In the genomic region with DNA sequence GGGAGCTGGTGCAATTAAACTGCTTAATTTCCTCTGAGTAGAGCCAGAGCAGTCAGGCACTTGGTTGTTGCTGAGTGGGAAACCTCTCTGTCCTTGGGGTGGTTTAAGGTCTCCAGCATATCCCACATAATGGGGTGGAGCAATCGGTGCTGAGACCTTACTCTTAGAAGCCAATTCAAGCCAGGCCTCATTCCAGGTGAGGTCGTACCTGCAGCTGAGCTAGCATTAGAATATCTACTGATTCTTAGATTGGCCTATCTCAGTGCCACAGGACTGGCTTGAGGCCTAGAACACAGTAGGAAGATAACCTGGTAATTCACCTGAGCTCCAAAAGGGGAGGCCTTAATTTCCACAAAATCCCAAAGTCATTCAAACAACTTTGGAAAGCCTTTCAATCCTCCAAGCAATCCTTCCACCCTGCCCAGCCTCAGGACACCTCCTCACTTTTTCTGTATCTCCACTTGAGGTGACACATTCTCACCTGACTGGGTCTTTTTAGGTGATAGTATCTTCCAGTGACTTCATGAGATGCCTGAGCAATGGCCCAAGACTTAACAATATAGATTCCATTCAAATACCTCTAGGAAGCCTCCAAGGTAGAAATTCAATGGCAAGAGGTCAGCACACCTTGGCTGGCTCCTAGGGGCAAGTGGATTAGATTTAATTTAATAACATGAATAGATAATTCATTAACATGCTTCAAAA, we compare ENCODE assay signal across 17 cellular contexts.
DNase-seq lines count a peak whose midpoint lies in the region; TF ChIP-seq lines count a peak whose summit lies in the region.
"Had no signal": no experiment of that assay in that cellular context is flagged by ENCODE, and none has a peak within 500 bp of the region (broad histone marks: within the 10 kb centered on the region; RNA-seq: fewer than 3 reads in every experiment).

No MANE protein-coding gene starts in this region.

- H3K27me3 Mint-ChIP-seq in Calu3 (ENCODE audit: unreplicated experiment) = no peaks in the 10 kb centered on the region

- TF ChIP-seq CTCF in Calu3 (IDR thresholded peaks at IDR 0.05; ENCODE audit: unreplicated experiment) (no peak), suprapubic skin (IDR thresholded peaks at IDR 0.05) (no peak)

- no peak overlapping the region for H3K18ac ChIP-seq in trophoblast cell (ENCODE audit: low read length)

- no peak for DNase-seq in Calu3
- DNase-seq in adipocyte (ENCODE audit: low read depth) = no peak
- DNase-seq in kidney tubule cell (ENCODE audit: low spot score) = peak; percentile 78
- peak; percentile 86 to 94 for DNase-seq in trophoblast cell
- no peak for DNase-seq in suprapubic skin (ENCODE audit: low spot score in 2 of 2)
- DNase-seq in COLO829 (ENCODE audit: low spot score) = no peak
- DNase-seq in cerebellar cortex (ENCODE audit: low spot score) = no peak
- DNase-seq in NOMO-1 (lab: John Stamatoyannopoulos, UW; ENCODE audit: unreplicated experiment in 2 of 2) = no peak
- DNase-seq: 8988T; ACHN; CD4-positive, CD25-positive, alpha-beta regulatory T cell; DMS79; GOT3; H9 had no signal

- H3K27ac ChIP-seq in trophoblast cell (ENCODE audit: low read depth, low read length) (no peak overlapping the region), suprapubic skin (no peak overlapping the region)
- H3K27ac ChIP-seq: HL-60 had no signal

- BruUV-seq in Calu3 (replicated peaks; lab: Mats Ljungman, UMichigan) = no TSS peak

- no peak overlapping the region for H3K14ac ChIP-seq in trophoblast cell (ENCODE audit: low read length)

- no peak overlapping the region for H4K12ac ChIP-seq in trophoblast cell (ENCODE audit: low read depth, low read length)

- no peak overlapping the region for H3K23ac ChIP-seq in trophoblast cell (ENCODE audit: low read length)

- H3K27me3 ChIP-seq in adipocyte (replicated peaks; ENCODE audit: control insufficient read depth, insufficient read depth, low read length) (no peaks in the 10 kb centered on the region), trophoblast cell (ENCODE audit: insufficient read depth, low read length) (no peaks in the 10 kb centered on the region), suprapubic skin (no peaks in the 10 kb centered on the region)
- H3K27me3 ChIP-seq: BLaER1 treated with 17β-estradiol and CSF1 and Interleukin-3, amounts not matched to agents 10 nM and 100 nM had no signal

- no peak overlapping the region for H3K4ac ChIP-seq in trophoblast cell (ENCODE audit: low read depth, low read length)

- WGBS in trophoblast cell (ENCODE audit: extremely low coverage, insufficient coverage, insufficient read length) = no CpG with 5 or more reads among the region's 2 CpGs
- no CpG with 5 or more reads among the region's 2 CpGs for WGBS in suprapubic skin

- no peak overlapping the region for H2AK5ac ChIP-seq in trophoblast cell (ENCODE audit: low read length)

- intact Hi-C loops in Calu3 (cut with micrococcal nuclease; ENCODE audit: unreplicated experiment) = no loop called here

- peak overlapping the region; percentile 83 for H3K27ac Mint-ChIP-seq in Calu3 (ENCODE audit: unreplicated experiment)
- H3K27ac Mint-ChIP-seq: CD4-positive, CD25-positive, alpha-beta regulatory T cell; H9 had no signal

- no peaks in the 10 kb centered on the region for H3K79me1 ChIP-seq in trophoblast cell (ENCODE audit: low read length)

- no peaks in the 10 kb centered on the region for H3K9me3 ChIP-seq in adipocyte (ENCODE audit: control insufficient read depth, low read length)
- no peaks in the 10 kb centered on the region for H3K9me3 ChIP-seq in trophoblast cell (ENCODE audit: insufficient read depth, low read depth, low read length)
- H3K9me3 ChIP-seq in suprapubic skin = no peaks in the 10 kb centered on the region
- H3K9me3 ChIP-seq: BLaER1 treated with 17β-estradiol and CSF1 and Interleukin-3, amounts not matched to agents 10 nM and 100 nM had no signal

- H3K4me3 Mint-ChIP-seq in Calu3 (ENCODE audit: low read depth, unreplicated experiment) = no peak overlapping the region
- H3K4me3 Mint-ChIP-seq: CD4-positive, CD25-positive, alpha-beta regulatory T cell; H9 had no signal

- H3K36me3 ChIP-seq in adipocyte (ENCODE audit: control insufficient read depth, insufficient read depth, low read length, severe bottlenecking) (no peaks in the 10 kb centered on the region), trophoblast cell (ENCODE audit: control insufficient read depth in 1 of 2, insufficient read depth in 2 of 2, low read length in 2 of 2) (no peaks in the 10 kb centered on the region), suprapubic skin (no peaks in the 10 kb centered on the region)
- H3K36me3 ChIP-seq: BLaER1 treated with 17β-estradiol and CSF1 and Interleukin-3, amounts not matched to agents 10 nM and 100 nM had no signal

- no peak overlapping the region for H4K91ac ChIP-seq in trophoblast cell (ENCODE audit: low read depth, low read length)

- no peak overlapping the region for H3K4me2 ChIP-seq in trophoblast cell (ENCODE audit: low read length)

- no peak overlapping the region for H2BK120ac ChIP-seq in trophoblast cell (ENCODE audit: insufficient read depth, low read length, poor library complexity)

- H2BK12ac ChIP-seq in trophoblast cell (ENCODE audit: low read length) = no peak overlapping the region

- H3K9me3 Mint-ChIP-seq in Calu3 (ENCODE audit: low read depth, unreplicated experiment) = peaks cover 3% of the 10 kb centered on the region
- H3K9me3 Mint-ChIP-seq: H9 had no signal

- H4K8ac ChIP-seq in trophoblast cell (ENCODE audit: low read depth, low read length) = no peak overlapping the region

- H2AFZ ChIP-seq in trophoblast cell (ENCODE audit: insufficient read depth, low read length, poor library complexity) = no peak overlapping the region

- no peaks in the 10 kb centered on the region for H3K79me2 ChIP-seq in trophoblast cell (ENCODE audit: control insufficient read depth, insufficient read depth, low read length, poor library complexity)

- H3K9ac ChIP-seq in adipocyte (ENCODE audit: low read length) (no peak overlapping the region), trophoblast cell (ENCODE audit: low read length) (no peak overlapping the region)
- H3K9ac ChIP-seq: BLaER1 treated with 17β-estradiol and CSF1 and Interleukin-3, amounts not matched to agents 10 nM and 100 nM had no signal

- TF ChIP-seq EP300 in suprapubic skin (IDR thresholded peaks at IDR 0.05) = no peak

- H3K4me3 ChIP-seq in adipocyte (ENCODE audit: low read length) (peak overlapping the region; percentile 5), trophoblast cell (ENCODE audit: low read depth, low read length) (no peak overlapping the region), suprapubic skin (no peak overlapping the region)
- H3K4me3 ChIP-seq: BLaER1 treated with 17β-estradiol and CSF1 and Interleukin-3, amounts not matched to agents 10 nM and 100 nM; GM12878 had no signal

- peaks cover 85% of the 10 kb centered on the region for H3K4me1 ChIP-seq in adipocyte (ENCODE audit: control insufficient read depth, insufficient read depth, low read length)
- no peaks in the 10 kb centered on the region for H3K4me1 ChIP-seq in trophoblast cell (ENCODE audit: control insufficient read depth in 1 of 2, insufficient read depth in 2 of 2, low read length in 2 of 2)
- peaks cover 29% of the 10 kb centered on the region for H3K4me1 ChIP-seq in suprapubic skin

- H3K4me1 Mint-ChIP-seq in Calu3 (ENCODE audit: low read depth, unreplicated experiment) = no peaks in the 10 kb centered on the region
- H3K4me1 Mint-ChIP-seq: CD4-positive, CD25-positive, alpha-beta regulatory T cell had no signal

- CTCF ChIA-PET in Calu3 (lab: Charles Lee) = no interaction called here

- TF ChIP-seq POLR2A in suprapubic skin (IDR thresholded peaks at IDR 0.05) = no peak

- H2BK5ac ChIP-seq in trophoblast cell (ENCODE audit: low read depth, low read length, poor library complexity) = no peak overlapping the region

- no peaks in the 10 kb centered on the region for H3K36me3 Mint-ChIP-seq in Calu3 (ENCODE audit: insufficient read depth, unreplicated experiment)
- H3K36me3 Mint-ChIP-seq: CD4-positive, CD25-positive, alpha-beta regulatory T cell had no signal

Comparison
In these comparisons a context has a peak if more than half of its experiments do, and no peak if none do; other contexts are left out.
1. DNase-seq: peak in kidney tubule cell (single experiment) and trophoblast cell (2 of 2); none in Calu3 (single experiment), adipocyte (single experiment), suprapubic skin (0 of 2), COLO829 (single experiment), cerebellar cortex (single experiment) and NOMO-1 (0 of 2).